In the genomic region with DNA sequence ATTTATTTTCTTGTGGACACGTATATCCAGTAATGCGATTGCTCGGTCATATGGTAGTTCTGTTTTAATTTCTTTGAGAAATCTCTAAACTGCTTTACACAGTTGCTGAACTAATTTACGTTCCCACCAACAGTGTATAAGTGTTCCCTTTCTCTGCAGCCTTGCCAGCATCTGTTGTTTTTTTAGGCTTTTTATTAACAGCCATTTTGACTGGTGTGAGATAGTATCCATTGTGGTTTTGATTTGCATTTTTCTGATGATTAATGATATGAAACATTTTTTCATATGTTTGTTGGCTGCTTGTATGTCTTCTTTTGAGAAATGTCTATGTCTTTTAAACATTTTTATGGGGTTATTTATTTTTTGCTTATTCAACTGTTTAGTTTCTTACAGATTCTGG, we compare ENCODE assay signal across 28 cellular contexts.
DNase-seq lines count a peak whose midpoint lies in the region; ATAC-seq, FAIRE-seq and TF ChIP-seq lines count a peak whose summit lies in the region.
"Had no signal": no experiment of that assay in that cellular context is flagged by ENCODE, and none has a peak within 500 bp of the region (broad histone marks: within the 10 kb centered on the region; RNA-seq: fewer than 3 reads in every experiment).

No MANE protein-coding gene starts in this region.

- H4K20me1 ChIP-seq in astrocyte (ENCODE audit: insufficient read depth, low read length) (no peaks in the 10 kb centered on the region), HepG2 (ENCODE audit: insufficient read depth, low read length) (no peaks in the 10 kb centered on the region)
- H4K20me1 ChIP-seq: BLaER1 had no signal

- DNase-seq in EL (peak; percentile 17), astrocyte (ENCODE audit: low read depth) (peak; percentile 28), glutamatergic neuron (no peak), urothelium cell line (ENCODE audit: low spot score) (no peak), prostate gland (ENCODE audit: low spot score) (no peak), HepG2 (ENCODE audit: low spot score) (no peak), OCI-M2 (lab: John Stamatoyannopoulos, UW; ENCODE audit: unreplicated experiment) (no peak)
- DNase-seq: 8988T; ACHN; BE2C; C1 segment of cervical spinal cord; CD4-positive, alpha-beta memory T cell; CD4-positive, CD25-positive, alpha-beta regulatory T cell; CD8-positive, alpha-beta memory T cell; COR-L47; DMS 273 treated with DMSO at 0.1 percent for 48 hours; DMS153; DMS53; DMS79; DND-41; GDM1 had no signal

- in situ Hi-C loops in HepG2 (cut with HindIII; ENCODE audit: extremely low pct_ligation_motif_present, low pct_unique_long_range_greater_than_20kb) = loop anchor here (25.0 kb wide), 1 partner anchor 517 kb away; no protein-coding TSS in a partner anchor

- peaks cover 19% of the 10 kb centered on the region for H3K4me1 Mint-ChIP-seq in astrocyte (ENCODE audit: low read depth, unreplicated experiment)
- peaks cover 19% of the 10 kb centered on the region for H3K4me1 Mint-ChIP-seq in glutamatergic neuron (ENCODE audit: low read depth, unreplicated experiment)
- H3K4me1 Mint-ChIP-seq: CD14-positive monocyte; CD4-positive, alpha-beta memory T cell; CD4-positive, CD25-positive, alpha-beta regulatory T cell; CD8-positive, alpha-beta memory T cell had no signal

- H3K27me3 Mint-ChIP-seq in astrocyte (ENCODE audit: low read depth, unreplicated experiment) (no peaks in the 10 kb centered on the region), glutamatergic neuron (ENCODE audit: unreplicated experiment) (peaks cover 2% of the 10 kb centered on the region)
- H3K27me3 Mint-ChIP-seq: CD4-positive, CD25-positive, alpha-beta regulatory T cell had no signal

- no peaks in the 10 kb centered on the region for H3K36me3 Mint-ChIP-seq in astrocyte (ENCODE audit: low read depth, unreplicated experiment)
- peaks cover 5% of the 10 kb centered on the region for H3K36me3 Mint-ChIP-seq in glutamatergic neuron (ENCODE audit: unreplicated experiment)
- H3K36me3 Mint-ChIP-seq: CD14-positive monocyte; CD4-positive, alpha-beta memory T cell; CD4-positive, CD25-positive, alpha-beta regulatory T cell; CD8-positive, alpha-beta memory T cell had no signal

- ATAC-seq in HG02571 (IDR thresholded peaks at IDR 0.05; ENCODE audit: unreplicated experiment) = no peak
- no peak for ATAC-seq in HepG2
- ATAC-seq: GM12878 had no signal

- TF ChIP-seq POLR2A in prostate gland (IDR thresholded peaks at IDR 0.05) (no peak), HepG2 (IDR thresholded peaks at IDR 0.05; ENCODE audit: insufficient read depth in 1 of 2, low read depth in 2 of 2, low read length in 2 of 2) (no peak)

- no TSS peak for BruUV-seq in HepG2 (replicated peaks; lab: Mats Ljungman, UMichigan)

- H3K9ac ChIP-seq in astrocyte (ENCODE audit: low read length) (no peak overlapping the region), HepG2 (ENCODE audit: insufficient read depth, low read depth, low read length) (no peak overlapping the region)
- H3K9ac ChIP-seq: BLaER1 had no signal

- TF ChIP-seq CTCF in astrocyte (IDR thresholded peaks at IDR 0.05; ENCODE audit: insufficient read depth, low read depth, low read length) (no peak), glutamatergic neuron (IDR thresholded peaks at IDR 0.05; ENCODE audit: partially characterized antibody, unreplicated experiment) (no peak), prostate gland (IDR thresholded peaks at IDR 0.05) (no peak), HepG2 (CRISPR knock-in tag; IDR thresholded peaks at IDR 0.05) (no peak)

- H2AFZ ChIP-seq in astrocyte (ENCODE audit: low read depth, low read length) = no peak overlapping the region
- H2AFZ ChIP-seq in HepG2 (ENCODE audit: low read length) = no peak overlapping the region

- FAIRE-seq in astrocyte (lab: Jason Lieb, UNC) (no peak), urothelium cell line (lab: Jason Lieb, UNC) (peak; percentile 62), HepG2 (lab: Jason Lieb, UNC) (no peak)
- FAIRE-seq: A204.1, GM12878, GM12892, GM18507 had no signal

- H3K36me3 ChIP-seq in astrocyte (ENCODE audit: insufficient read depth, low read length) (no peaks in the 10 kb centered on the region), prostate gland (no peaks in the 10 kb centered on the region), HepG2 (replicated peaks in 1 of 2; ENCODE audit: control insufficient read depth in 1 of 2, insufficient read depth in 2 of 2, low read length in 2 of 2) (no peaks in the 10 kb centered on the region)
- H3K36me3 ChIP-seq: BE2C, BLaER1 had no signal

- H3K4me3 Mint-ChIP-seq in astrocyte (ENCODE audit: unreplicated experiment) (no peak overlapping the region), glutamatergic neuron (ENCODE audit: unreplicated experiment) (no peak overlapping the region)
- H3K4me3 Mint-ChIP-seq: CD14-positive monocyte; CD4-positive, alpha-beta memory T cell; CD4-positive, CD25-positive, alpha-beta regulatory T cell; CD8-positive, alpha-beta memory T cell had no signal

- intact Hi-C loops in prostate gland (cut with DNase I) (no loop called here), HepG2 (cut with micrococcal nuclease; ENCODE audit: unreplicated experiment) (no loop called here)

- CTCF ChIA-PET in HepG2 (lab: Yijun Ruan, JAX; ENCODE audit: low intra/inter-chr PET ratio, low total read pairs) = no interaction called here

- TF ChIP-seq EP300 in HepG2 (IDR thresholded peaks at IDR 0.05; ENCODE audit: low read depth in 2 of 2, low read length in 2 of 2) (no peak), HepG2 (CRISPR knock-in tag; IDR thresholded peaks at IDR 0.05; ENCODE audit: borderline replicate concordance) (no peak)

- TF ChIP-seq RAD21 in HepG2 (CRISPR knock-in tag; IDR thresholded peaks at IDR 0.05) = no peak

- H3K9me3 ChIP-seq in astrocyte (ENCODE audit: insufficient read depth, low read depth, low read length) = no peaks in the 10 kb centered on the region
- H3K9me3 ChIP-seq in prostate gland = no peaks in the 10 kb centered on the region
- no peaks in the 10 kb centered on the region for H3K9me3 ChIP-seq in HepG2 (ENCODE audit: low read length)
- H3K9me3 ChIP-seq: BE2C had no signal

- no peaks in the 10 kb centered on the region for H3K79me2 ChIP-seq in astrocyte (ENCODE audit: insufficient read depth, low read length)
- H3K79me2 ChIP-seq in HepG2 (ENCODE audit: insufficient read depth, low read length) = no peaks in the 10 kb centered on the region

- H3K4me2 ChIP-seq in astrocyte (ENCODE audit: low read length) = no peak overlapping the region
- H3K4me2 ChIP-seq in HepG2 (ENCODE audit: low read depth, low read length) = no peak overlapping the region
- H3K4me2 ChIP-seq: BLaER1 had no signal

- POLR2A ChIA-PET in HepG2 (lab: Yijun Ruan, JAX) = no interaction called here

- no peaks in the 10 kb centered on the region for H3K9me3 Mint-ChIP-seq in astrocyte (ENCODE audit: unreplicated experiment)
- H3K9me3 Mint-ChIP-seq in glutamatergic neuron (ENCODE audit: unreplicated experiment) = peaks cover 9% of the 10 kb centered on the region
- H3K9me3 Mint-ChIP-seq: CD8-positive, alpha-beta memory T cell had no signal

- 92% methylated on average over 4 of the region's 4 CpGs for WGBS in prostate gland
- WGBS in HepG2 (ENCODE audit: low lambda C conversion rate) = 37% methylated on average over 4 of the region's 4 CpGs

- no peaks in the 10 kb centered on the region for H3K27me3 ChIP-seq in astrocyte (ENCODE audit: insufficient read depth, low read length)
- no peaks in the 10 kb centered on the region for H3K27me3 ChIP-seq in prostate gland (replicated peaks; ENCODE audit: insufficient read depth)
- H3K27me3 ChIP-seq in HepG2 (ENCODE audit: control insufficient read depth in 1 of 2, insufficient read depth in 2 of 2, low read length in 2 of 2) = no peaks in the 10 kb centered on the region
- H3K27me3 ChIP-seq: BE2C, BLaER1 had no signal

- H3K4me1 ChIP-seq in astrocyte (ENCODE audit: insufficient read depth, low read length) (peaks cover 7% of the 10 kb centered on the region), prostate gland (replicated peaks) (no peaks in the 10 kb centered on the region), HepG2 (ENCODE audit: insufficient read depth, low read length) (no peaks in the 10 kb centered on the region)
- H3K4me1 ChIP-seq: BE2C, BLaER1 had no signal

- H3K27ac Mint-ChIP-seq in astrocyte (ENCODE audit: unreplicated experiment) = peak overlapping the region; percentile 55
- peak overlapping the region; percentile 36 for H3K27ac Mint-ChIP-seq in glutamatergic neuron (ENCODE audit: unreplicated experiment)
- H3K27ac Mint-ChIP-seq: CD14-positive monocyte; CD4-positive, alpha-beta memory T cell; CD4-positive, CD25-positive, alpha-beta regulatory T cell; CD8-positive, alpha-beta memory T cell had no signal

- no peak overlapping the region for H3K4me3 ChIP-seq in astrocyte (ENCODE audit: insufficient read depth, low read depth, low read length)
- no peak overlapping the region for H3K4me3 ChIP-seq in prostate gland
- H3K4me3 ChIP-seq in HepG2 (replicated peaks in 1 of 3; ENCODE audit: insufficient read depth in 1 of 3, low read depth in 2 of 3, low read length in 3 of 3) = no peak overlapping the region
- H3K4me3 ChIP-seq: BLaER1, GM12878 had no signal

- H3K27ac ChIP-seq in astrocyte (ENCODE audit: low read depth, low read length) (no peak overlapping the region), prostate gland (no peak overlapping the region), HepG2 (ENCODE audit: extremely low read length, insufficient read depth, low read length) (no peak overlapping the region)
- H3K27ac ChIP-seq: BLaER1 had no signal

TF ChIP-seq in HepG2, 621 proteins besides CTCF, POLR2A, EP300 and RAD21 (continues in another document):
- TF ChIP-seq, protein P1, sequence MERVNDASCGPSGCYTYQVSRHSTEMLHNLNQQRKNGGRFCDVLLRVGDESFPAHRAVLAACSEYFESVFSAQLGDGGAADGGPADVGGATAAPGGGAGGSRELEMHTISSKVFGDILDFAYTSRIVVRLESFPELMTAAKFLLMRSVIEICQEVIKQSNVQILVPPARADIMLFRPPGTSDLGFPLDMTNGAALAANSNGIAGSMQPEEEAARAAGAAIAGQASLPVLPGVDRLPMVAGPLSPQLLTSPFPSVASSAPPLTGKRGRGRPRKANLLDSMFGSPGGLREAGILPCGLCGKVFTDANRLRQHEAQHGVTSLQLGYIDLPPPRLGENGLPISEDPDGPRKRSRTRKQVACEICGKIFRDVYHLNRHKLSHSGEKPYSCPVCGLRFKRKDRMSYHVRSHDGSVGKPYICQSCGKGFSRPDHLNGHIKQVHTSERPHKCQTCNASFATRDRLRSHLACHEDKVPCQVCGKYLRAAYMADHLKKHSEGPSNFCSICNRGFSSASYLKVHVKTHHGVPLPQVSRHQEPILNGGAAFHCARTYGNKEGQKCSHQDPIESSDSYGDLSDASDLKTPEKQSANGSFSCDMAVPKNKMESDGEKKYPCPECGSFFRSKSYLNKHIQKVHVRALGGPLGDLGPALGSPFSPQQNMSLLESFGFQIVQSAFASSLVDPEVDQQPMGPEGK (CRISPR knock-in tag; IDR thresholded peaks at IDR 0.05) = no peak

Comparison
In these comparisons a context has a peak if more than half of its experiments do, and no peak if none do; other contexts are left out.
1. DNase-seq: peak in EL (single experiment) and astrocyte (single experiment); none in glutamatergic neuron (single experiment), urothelium cell line (single experiment), prostate gland (single experiment), HepG2 (single experiment) and OCI-M2 (single experiment).